Comparison of ENCODE assay signal across 18 cellular contexts in the genomic region with DNA sequence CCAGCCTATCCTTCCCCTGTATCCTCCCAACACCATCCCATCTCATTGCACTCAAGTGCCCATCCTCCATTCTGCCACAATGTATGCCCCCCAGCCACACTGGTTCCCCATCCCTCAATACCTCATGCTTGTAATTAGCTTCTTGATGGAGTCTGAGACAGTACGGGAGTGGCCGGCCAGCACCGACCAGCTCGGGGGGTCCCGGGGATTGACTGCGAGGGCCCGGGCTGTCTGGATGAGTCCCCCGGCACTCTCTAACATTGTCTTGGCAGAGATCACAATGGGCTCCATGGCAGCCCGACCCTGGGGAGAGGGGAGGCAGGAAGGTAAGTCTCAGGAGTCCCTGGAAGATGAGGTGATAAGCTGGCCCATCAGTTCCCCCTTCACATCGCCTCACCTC. TPM values are rescaled to one million over a fixed set of nuclear protein-coding genes. Genes with fewer than 3 reads are reported as not detected.
DNase-seq lines count a peak whose midpoint lies in the region; ATAC-seq and TF ChIP-seq lines count a peak whose summit lies in the region.
"Had no signal": no experiment of that assay in that cellular context is flagged by ENCODE, and none has a peak within 500 bp of the region (broad histone marks: within the 10 kb centered on the region; RNA-seq: fewer than 3 reads in every experiment).

No MANE protein-coding gene starts in this region.

- no peak overlapping the region for H3K4me3 Mint-ChIP-seq in activated naive CD4-positive, alpha-beta T cell treated with anti-CD3 and anti-CD28 coated beads for 36 hours
- H3K4me3 Mint-ChIP-seq in endothelial cell (ENCODE audit: unreplicated experiment), result peak overlapping the region; percentile 59

- H3K36me3 Mint-ChIP-seq in activated naive CD4-positive, alpha-beta T cell treated with anti-CD3 and anti-CD28 coated beads, Interleukin-2, amount 50 U/mL, for 72 hours, result peaks cover 34 to 42% of the 10 kb centered on the region in 2 donors
- peaks cover 64% of the 10 kb centered on the region for H3K36me3 Mint-ChIP-seq in activated naive CD4-positive, alpha-beta T cell treated with anti-CD3 and anti-CD28 coated beads for 36 hours (ENCODE audit: low read depth)
- H3K36me3 Mint-ChIP-seq in endothelial cell (ENCODE audit: low read depth, unreplicated experiment), result peaks cover 78% of the 10 kb centered on the region

- peaks cover 75 to 94% of the 10 kb centered on the region in 2 donors for H3K36me3 ChIP-seq in neuronal stem cell (replicated peaks in 1 of 2; ENCODE audit: control insufficient read depth in 2 of 2, insufficient read depth in 2 of 2, low read length in 2 of 2)

- no peak overlapping the region for H3K4ac ChIP-seq in neuronal stem cell (ENCODE audit: low read length)

- H4K91ac ChIP-seq in neuronal stem cell (ENCODE audit: low read depth, low read length, poor library complexity), result no peak overlapping the region

- H2AK5ac ChIP-seq in neuronal stem cell (ENCODE audit: low read depth, low read length), result no peak overlapping the region

- no peak overlapping the region for H3K14ac ChIP-seq in neuronal stem cell (ENCODE audit: low read length)

- no peaks in the 10 kb centered on the region for H3K4me1 ChIP-seq in neuronal stem cell (ENCODE audit: control insufficient read depth in 2 of 2, insufficient read depth in 1 of 2, low read depth in 1 of 2, low read length in 2 of 2)
- H3K4me1 ChIP-seq: SJSA1 had no signal

- H2AFZ ChIP-seq in neuronal stem cell (ENCODE audit: low read length), result no peak overlapping the region

- TF ChIP-seq CTCF in endothelial cell (IDR thresholded peaks at IDR 0.05; ENCODE audit: unreplicated experiment), result no peak

- H3K9me3 ChIP-seq in neuronal stem cell (replicated peaks in 1 of 2; ENCODE audit: control insufficient read depth in 2 of 2, insufficient read depth in 1 of 2, low read depth in 1 of 2, low read length in 2 of 2), result no peaks in the 10 kb centered on the region
- H3K9me3 ChIP-seq: SJSA1 had no signal

- H3K9me3 Mint-ChIP-seq in activated naive CD4-positive, alpha-beta T cell treated with anti-CD3 and anti-CD28 coated beads, Interleukin-2, amount 50 U/mL, for 72 hours, result no peaks in the 10 kb centered on the region
- H3K9me3 Mint-ChIP-seq in activated naive CD4-positive, alpha-beta T cell treated with anti-CD3 and anti-CD28 coated beads for 36 hours, result no peaks in the 10 kb centered on the region
- H3K9me3 Mint-ChIP-seq in endothelial cell (ENCODE audit: unreplicated experiment), result no peaks in the 10 kb centered on the region

- H2BK120ac ChIP-seq in neuronal stem cell (ENCODE audit: low read depth, low read length), result no peak overlapping the region

- intact Hi-C loops in activated naive CD4-positive, alpha-beta T cell treated with anti-CD3 and anti-CD28 coated beads for 36 hours (cut with micrococcal nuclease), result no loop called here

- H3K4me1 Mint-ChIP-seq in activated naive CD4-positive, alpha-beta T cell treated with anti-CD3 and anti-CD28 coated beads for 36 hours (ENCODE audit: low read depth), result peaks cover 2% of the 10 kb centered on the region
- H3K4me1 Mint-ChIP-seq in endothelial cell (ENCODE audit: unreplicated experiment), result no peaks in the 10 kb centered on the region

- H4K8ac ChIP-seq in neuronal stem cell (ENCODE audit: low read depth, low read length), result no peak overlapping the region

- no peak overlapping the region for H3K27ac ChIP-seq in neuronal stem cell (replicated peaks; ENCODE audit: low read length)
- H3K27ac ChIP-seq: C4-2B, RWPE1, SJSA1 had no signal

- no peak for DNase-seq in activated naive CD4-positive, alpha-beta T cell treated with anti-CD3 and anti-CD28 coated beads, Interleukin-2, amount 50 U/mL, for 72 hours (ENCODE audit: low spot score in 2 of 2)
- no peak for DNase-seq in activated naive CD4-positive, alpha-beta T cell treated with anti-CD3 and anti-CD28 coated beads for 36 hours
- DNase-seq in endothelial cell (ENCODE audit: low spot score) (no peak), neuronal stem cell (ENCODE audit: low spot score) (no peak), SIG-M5 treated with dmso at 0.1 percent for 504 hours (lab: John Stamatoyannopoulos, UW; ENCODE audit: unreplicated experiment) (no peak)
- DNase-seq: DMS79, NCI-H1092 treated with DMSO at 0.1 percent for 48 hours, NCI-H2081 treated with DMSO at 0.1 percent for 48 hours, NCI-H510A treated with DMSO at 0.1 percent for 48 hours, NCI-H82, PC-3 had no signal

- H3K79me1 ChIP-seq in neuronal stem cell (ENCODE audit: low read depth, low read length), result no peaks in the 10 kb centered on the region

- H3K23ac ChIP-seq in neuronal stem cell (ENCODE audit: low read depth, low read length, poor library complexity), result no peak overlapping the region

- H3K27me3 Mint-ChIP-seq in activated naive CD4-positive, alpha-beta T cell treated with anti-CD3 and anti-CD28 coated beads for 36 hours (ENCODE audit: low read depth), result no peaks in the 10 kb centered on the region
- H3K27me3 Mint-ChIP-seq in endothelial cell (ENCODE audit: unreplicated experiment), result peaks cover 8% of the 10 kb centered on the region

- H3K27me3 ChIP-seq in neuronal stem cell (ENCODE audit: control insufficient read depth in 3 of 3, insufficient read depth in 3 of 3, low read depth in 1 of 3, low read length in 3 of 3), result no peaks in the 10 kb centered on the region
- H3K27me3 ChIP-seq: SJSA1 had no signal

- peak overlapping the region in 1 of 2 donors; percentile 35 for H3K4me3 ChIP-seq in neuronal stem cell (ENCODE audit: low read length in 2 of 2)
- H3K4me3 ChIP-seq: SJSA1 had no signal

- CTCF ChIA-PET in activated naive CD4-positive, alpha-beta T cell treated with anti-CD3 and anti-CD28 coated beads for 36 hours (lab: Charles Lee), result interaction anchor here (1.0 to 4.9 kb wide), 4 partner anchors 11 to 90 kb away, joined by 3 to 30 read pairs (median 4); no protein-coding TSS in a partner anchor

- H2BK15ac ChIP-seq in neuronal stem cell (ENCODE audit: low read length), result no peak overlapping the region

- H3K9ac ChIP-seq in neuronal stem cell (ENCODE audit: low read depth, low read length, poor library complexity), result peak overlapping the region; percentile 3

- no CpG with 5 or more reads among the region's 10 CpGs for WGBS in neuronal stem cell (ENCODE audit: extremely low coverage in 2 of 2, insufficient read length in 2 of 2, insufficient replicate concordance in 1 of 2), 2 donors

- H3K18ac ChIP-seq in neuronal stem cell (ENCODE audit: low read length), result no peak overlapping the region

- H2BK5ac ChIP-seq in neuronal stem cell (ENCODE audit: low read length), result no peak overlapping the region

- H3K4me2 ChIP-seq in neuronal stem cell (ENCODE audit: insufficient read depth, low read length, poor library complexity, severe bottlenecking), result no peak overlapping the region

- no peak for ATAC-seq in activated naive CD4-positive, alpha-beta T cell treated with anti-CD3 and anti-CD28 coated beads, Interleukin-2, amount 50 U/mL, for 72 hours
- ATAC-seq in GM19023 (IDR thresholded peaks at IDR 0.05; ENCODE audit: unreplicated experiment) (no peak), HG02571 (IDR thresholded peaks at IDR 0.05; ENCODE audit: unreplicated experiment) (no peak), HG02588 (IDR thresholded peaks at IDR 0.05; ENCODE audit: unreplicated experiment) (no peak)
- ATAC-seq: PC-3 had no signal

- H3K27ac Mint-ChIP-seq in activated naive CD4-positive, alpha-beta T cell treated with anti-CD3 and anti-CD28 coated beads, Interleukin-2, amount 50 U/mL, for 72 hours, result peak overlapping the region; percentile 11 to 23
- no peak overlapping the region for H3K27ac Mint-ChIP-seq in activated naive CD4-positive, alpha-beta T cell treated with anti-CD3 and anti-CD28 coated beads for 36 hours
- H3K27ac Mint-ChIP-seq in endothelial cell (ENCODE audit: unreplicated experiment), result no peak overlapping the region

- no peak overlapping the region for H2BK12ac ChIP-seq in neuronal stem cell (ENCODE audit: low read length)

RNA-seq across cellular contexts. Expression of a gene that starts 17.2 kb away (rescaled TPM):
- total RNA-seq in activated naive CD4-positive, alpha-beta T cell treated with anti-CD3 and anti-CD28 coated beads, Interleukin-2, amount 50 U/mL, for 72 hours, result 1 to 10 TPM; 5.2 to 9.3 TPM
- 1 to 10 TPM; 4.9 to 6.6 TPM for total RNA-seq in activated naive CD4-positive, alpha-beta T cell treated with anti-CD3 and anti-CD28 coated beads for 36 hours
- total RNA-seq in endothelial cell (ENCODE audit: unreplicated experiment), result 173 TPM
- 345 TPM for polyA plus RNA-seq in neuronal stem cell (2013, experiment 1 of 2)
- 336 TPM for polyA plus RNA-seq in neuronal stem cell (2013, experiment 2 of 2)

RNA-seq across cellular contexts. Expression of a gene that starts 25.0 kb away (rescaled TPM):
- total RNA-seq in activated naive CD4-positive, alpha-beta T cell treated with anti-CD3 and anti-CD28 coated beads, Interleukin-2, amount 50 U/mL, for 72 hours, result 100 to 1,000 TPM; 234 to 334 TPM
- 100 to 1,000 TPM; 190 TPM for total RNA-seq in activated naive CD4-positive, alpha-beta T cell treated with anti-CD3 and anti-CD28 coated beads for 36 hours
- total RNA-seq in endothelial cell (ENCODE audit: unreplicated experiment), result 370 TPM
- polyA plus RNA-seq in neuronal stem cell (2013, experiment 1 of 2), result 18.4 TPM
- 18.5 TPM for polyA plus RNA-seq in neuronal stem cell (2013, experiment 2 of 2)

RNA-seq across cellular contexts. Expression of a gene that starts 25.5 kb away (rescaled TPM):
- 10 to 100 TPM; 22.8 to 25.3 TPM for total RNA-seq in activated naive CD4-positive, alpha-beta T cell treated with anti-CD3 and anti-CD28 coated beads, Interleukin-2, amount 50 U/mL, for 72 hours
- 10 to 100 TPM; 13.7 to 13.8 TPM for total RNA-seq in activated naive CD4-positive, alpha-beta T cell treated with anti-CD3 and anti-CD28 coated beads for 36 hours
- 29.2 TPM for total RNA-seq in endothelial cell (ENCODE audit: unreplicated experiment)
- 23.0 TPM for polyA plus RNA-seq in neuronal stem cell (2013, experiment 1 of 2)
- 21.8 TPM for polyA plus RNA-seq in neuronal stem cell (2013, experiment 2 of 2)

RNA-seq across cellular contexts. Expression of a gene that starts 33.2 kb away (rescaled TPM):
- 1 to 10 TPM in 1 of 2 donors, under 1 TPM in 1; 0.73 to 1.1 TPM for total RNA-seq in activated naive CD4-positive, alpha-beta T cell treated with anti-CD3 and anti-CD28 coated beads, Interleukin-2, amount 50 U/mL, for 72 hours
- under 1 TPM; 0.38 to 0.52 TPM for total RNA-seq in activated naive CD4-positive, alpha-beta T cell treated with anti-CD3 and anti-CD28 coated beads for 36 hours
- 1.5 TPM for total RNA-seq in endothelial cell (ENCODE audit: unreplicated experiment)
- 1.1 TPM for polyA plus RNA-seq in neuronal stem cell (2013, experiment 1 of 2)
- 1.7 TPM for polyA plus RNA-seq in neuronal stem cell (2013, experiment 2 of 2)
- total RNA-seq: MCF 10A, SJSA1 had no signal

RNA-seq across cellular contexts. Expression of a gene that starts 42.0 kb away (rescaled TPM):
- total RNA-seq in activated naive CD4-positive, alpha-beta T cell treated with anti-CD3 and anti-CD28 coated beads, Interleukin-2, amount 50 U/mL, for 72 hours, result 10 to 100 TPM; 21.6 to 22.8 TPM
- total RNA-seq in activated naive CD4-positive, alpha-beta T cell treated with anti-CD3 and anti-CD28 coated beads for 36 hours, result 10 to 100 TPM; 28.9 to 30.4 TPM
- total RNA-seq in endothelial cell (ENCODE audit: unreplicated experiment), result 1.4 TPM
- 22.9 TPM for polyA plus RNA-seq in neuronal stem cell (2013, experiment 1 of 2)
- 23.5 TPM for polyA plus RNA-seq in neuronal stem cell (2013, experiment 2 of 2)

Comparison
In these comparisons a context has a peak if more than half of its experiments do, and no peak if none do; other contexts are left out.
1. H3K27ac Mint-ChIP-seq: peak in activated naive CD4-positive, alpha-beta T cell treated with anti-CD3 and anti-CD28 coated beads, Interleukin-2, amount 50 U/mL, for 72 hours (2 of 2); none in activated naive CD4-positive, alpha-beta T cell treated with anti-CD3 and anti-CD28 coated beads for 36 hours (single experiment) and endothelial cell (single experiment).
2. RNA of a gene that starts 17.2 kb away (total RNA-seq): 173 TPM in endothelial cell (single experiment); 5.2 to 9.3 TPM in activated naive CD4-positive, alpha-beta T cell treated with anti-CD3 and anti-CD28 coated beads, Interleukin-2, amount 50 U/mL, for 72 hours and 4.9 to 6.6 TPM in activated naive CD4-positive, alpha-beta T cell treated with anti-CD3 and anti-CD28 coated beads for 36 hours; every median in the first group is over 10 times any median in the second.